In genomic region chr7:94243312-94243711, GRCh38 we compare ENCODE assay signal across 17 cellular contexts.
"Had no signal": no experiment of that assay in that cellular context is flagged by ENCODE, and none has a peak within 500 bp of the region (broad histone marks: within the 10 kb centered on the region; RNA-seq: fewer than 3 reads in every experiment).

No MANE protein-coding gene starts in this region.

- DNase-seq: cortex of kidney; dorsolateral prefrontal cortex; effector CD8-positive, alpha-beta T cell; gastrocnemius medialis; kidney glomerular epithelial cell; naive thymus-derived CD4-positive, alpha-beta T cell; nucleus accumbens; ovary; small intestine; stimulated activated CD4-positive, alpha-beta T cell treated with anti-CD3 and anti-CD28 coated beads, Interleukin-12 subunit alpha, Interleukin-12 subunit beta, amount 100 ng/mL, for 4 hours; stimulated activated naive CD4-positive, alpha-beta T cell; stomach; substantia nigra; transverse colon had no signal

- H3K27ac ChIP-seq: dorsolateral prefrontal cortex, gastrocnemius medialis, ovary, right atrium auricular region, stomach, thoracic aorta, transverse colon had no signal

- ATAC-seq: esophagus mucosa; gastrocnemius medialis; naive thymus-derived CD4-positive, alpha-beta T cell had no signal

- H3K4me3 ChIP-seq: dorsolateral prefrontal cortex, gastrocnemius medialis, ovary, right atrium auricular region, stomach, thoracic aorta, transverse colon had no signal

- H3K36me3 ChIP-seq: gastrocnemius medialis, ovary, right atrium auricular region, stomach, thoracic aorta, transverse colon had no signal

- H3K4me3 Mint-ChIP-seq: naive thymus-derived CD4-positive, alpha-beta T cell had no signal

- H3K4me1 Mint-ChIP-seq: naive thymus-derived CD4-positive, alpha-beta T cell had no signal

- H3K27me3 ChIP-seq: dorsolateral prefrontal cortex, gastrocnemius medialis, ovary, right atrium auricular region, stomach, transverse colon had no signal

- H3K9me3 Mint-ChIP-seq: naive thymus-derived CD4-positive, alpha-beta T cell had no signal

- H3K27ac Mint-ChIP-seq: naive thymus-derived CD4-positive, alpha-beta T cell had no signal

- H3K9me3 ChIP-seq: gastrocnemius medialis, ovary, right atrium auricular region, stomach, thoracic aorta, transverse colon had no signal

- H3K4me1 ChIP-seq: gastrocnemius medialis, stomach, transverse colon had no signal

- H3K36me3 Mint-ChIP-seq: naive thymus-derived CD4-positive, alpha-beta T cell had no signal
